1 cellular context compared by ENCODE assay signal in the genomic region with DNA sequence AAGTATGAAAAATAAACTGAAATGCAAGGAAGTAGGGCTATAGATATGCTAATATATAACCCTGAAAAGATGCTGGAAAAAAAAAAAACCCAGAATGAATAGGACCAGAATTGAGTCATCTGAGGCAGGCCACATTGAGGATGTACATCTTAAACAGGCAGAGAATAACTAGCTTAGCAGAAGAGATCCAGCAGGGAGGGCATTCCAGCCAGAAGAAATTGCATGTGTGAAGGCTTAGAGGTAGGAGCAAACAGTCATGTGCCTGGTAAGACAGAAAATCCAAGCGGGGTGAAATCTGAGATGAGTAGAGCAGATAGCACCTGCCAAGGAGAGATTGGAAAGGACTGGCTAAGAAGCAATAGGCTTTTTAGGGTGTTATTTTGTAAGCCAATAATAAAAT.
A peak's percentile ranks its signal among the peaks of the same experiment; 100 is the strongest.
TF ChIP-seq lines count a peak whose summit lies in the region.

No MANE protein-coding gene starts in this region.

TF ChIP-seq in HEK293, 187 proteins besides CTCF, POLR2A, EP300 and RAD21 (continued from another document):
- TF ChIP-seq, protein P1, sequence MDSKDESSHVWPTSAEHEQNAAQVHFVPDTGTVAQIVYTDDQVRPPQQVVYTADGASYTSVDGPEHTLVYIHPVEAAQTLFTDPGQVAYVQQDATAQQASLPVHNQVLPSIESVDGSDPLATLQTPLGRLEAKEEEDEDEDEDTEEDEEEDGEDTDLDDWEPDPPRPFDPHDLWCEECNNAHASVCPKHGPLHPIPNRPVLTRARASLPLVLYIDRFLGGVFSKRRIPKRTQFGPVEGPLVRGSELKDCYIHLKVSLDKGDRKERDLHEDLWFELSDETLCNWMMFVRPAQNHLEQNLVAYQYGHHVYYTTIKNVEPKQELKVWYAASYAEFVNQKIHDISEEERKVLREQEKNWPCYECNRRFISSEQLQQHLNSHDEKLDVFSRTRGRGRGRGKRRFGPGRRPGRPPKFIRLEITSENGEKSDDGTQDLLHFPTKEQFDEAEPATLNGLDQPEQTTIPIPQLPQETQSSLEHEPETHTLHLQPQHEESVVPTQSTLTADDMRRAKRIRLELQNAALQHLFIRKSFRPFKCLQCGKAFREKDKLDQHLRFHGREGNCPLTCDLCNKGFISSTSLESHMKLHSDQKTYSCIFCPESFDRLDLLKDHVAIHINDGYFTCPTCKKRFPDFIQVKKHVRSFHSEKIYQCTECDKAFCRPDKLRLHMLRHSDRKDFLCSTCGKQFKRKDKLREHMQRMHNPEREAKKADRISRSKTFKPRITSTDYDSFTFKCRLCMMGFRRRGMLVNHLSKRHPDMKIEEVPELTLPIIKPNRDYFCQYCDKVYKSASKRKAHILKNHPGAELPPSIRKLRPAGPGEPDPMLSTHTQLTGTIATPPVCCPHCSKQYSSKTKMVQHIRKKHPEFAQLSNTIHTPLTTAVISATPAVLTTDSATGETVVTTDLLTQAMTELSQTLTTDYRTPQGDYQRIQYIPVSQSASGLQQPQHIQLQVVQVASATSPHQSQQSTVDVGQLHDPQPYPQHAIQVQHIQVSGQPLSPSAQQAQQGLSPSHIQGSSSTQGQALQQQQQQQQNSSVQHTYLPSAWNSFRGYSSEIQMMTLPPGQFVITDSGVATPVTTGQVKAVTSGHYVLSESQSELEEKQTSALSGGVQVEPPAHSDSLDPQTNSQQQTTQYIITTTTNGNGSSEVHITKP (tag by site-specific recombination; IDR thresholded peaks at IDR 0.05): peak; percentile 32
- TF ChIP-seq ZBTB17 (tag by site-specific recombination; IDR thresholded peaks at IDR 0.05): peak; percentile 63; the same call in 1 of the 2 replicates
